8 cellular contexts compared by ENCODE assay signal in genomic region chr14:100147181-100147631, GRCh38. TPM values are rescaled to one million over a fixed set of nuclear protein-coding genes. Genes with fewer than 3 reads are reported as not detected.
DNase-seq lines count a peak whose midpoint lies in the region; ATAC-seq lines count a peak whose summit lies in the region.

No MANE protein-coding gene starts in this region.

- H3K9me3 Mint-ChIP-seq in naive B cell: peaks cover 0 to 3% (median 0%) of the 10 kb centered on the region in 7 donors

- peaks cover 19 to 39% (median 25%) of the 10 kb centered on the region in 3 donors for H3K4me1 Mint-ChIP-seq in naive B cell

- peak overlapping the region; percentile 41 to 88 (median 65) for H3K4me3 Mint-ChIP-seq in naive B cell

- DNase-seq in SIG-M5 treated with dmso at 0.1 percent for 504 hours (lab: John Stamatoyannopoulos, UW; ENCODE audit: unreplicated experiment) (peak; percentile 60), SIG-M5 (lab: John Stamatoyannopoulos, UW) (no peak), naive B cell (no peak), T1000 (lab: John Stamatoyannopoulos, UW) (no peak), NCI-H226 (no peak), GM19238 (ENCODE audit: insufficient read length, low spot score) (no peak)
- DNase-seq in activated CD8-positive, alpha-beta memory T cell treated with anti-CD3 and anti-CD28 coated beads for 48 hours (ENCODE audit: low read depth in 2 of 3, low spot score in 2 of 3): peak in 2 of 3 experiments; percentile 27 to 29

- ATAC-seq in naive B cell (ENCODE audit: low read depth in 2 of 2) (peak; percentile 67 to 72), HG03342 (IDR thresholded peaks at IDR 0.05; ENCODE audit: unreplicated experiment) (no peak)

- H3K27me3 Mint-ChIP-seq in naive B cell: no peaks in the 10 kb centered on the region

- peak overlapping the region in 4 of 6 donors; percentile 43 to 94 (median 79) for H3K27ac Mint-ChIP-seq in naive B cell

- no peaks in the 10 kb centered on the region for H3K36me3 Mint-ChIP-seq in naive B cell

RNA-seq across cellular contexts. Expression of gene DEGS2, which starts 12.2 kb away (rescaled TPM):
- polyA plus RNA-seq in naive B cell (ENCODE audit: low read depth in 6 of 6): 1 to 10 TPM in 3 of 6 donors, under 1 TPM in 3; 0.29 to 3.6 (median 0.96) TPM

Comparison
In these comparisons a context has a peak if more than half of its experiments do, and no peak if none do; other contexts are left out.
1. DNase-seq: peak in SIG-M5 treated with dmso at 0.1 percent for 504 hours (single experiment) and activated CD8-positive, alpha-beta memory T cell treated with anti-CD3 and anti-CD28 coated beads for 48 hours (2 of 3); none in SIG-M5 (single experiment), naive B cell (single experiment), T1000 (single experiment), NCI-H226 (single experiment) and GM19238 (single experiment).